Comparison of ENCODE assay signal across 1 cellular context in genomic region chr7:101315336-101315735, GRCh38.
TF ChIP-seq lines count a peak whose summit lies in the region.

No MANE protein-coding gene starts in this region.

TF ChIP-seq in neural cell, 6 proteins besides CTCF, POLR2A, EP300 and RAD21 (continued from another document):
- TF ChIP-seq REST (IDR thresholded peaks at IDR 0.05; ENCODE audit: borderline replicate concordance) (no peak), POLR2AphosphoS5 (IDR thresholded peaks at IDR 0.05) (no peak)
